In genomic region chr3:53337167-53337940, GRCh38 we compare ENCODE assay signal across 21 cellular contexts. TPM values are rescaled to one million over a fixed set of nuclear protein-coding genes. Genes with fewer than 3 reads are reported as not detected.
DNase-seq lines count a peak whose midpoint lies in the region; ATAC-seq and TF ChIP-seq lines count a peak whose summit lies in the region.
"Had no signal": no experiment of that assay in that cellular context is flagged by ENCODE, and none has a peak within 500 bp of the region (broad histone marks: within the 10 kb centered on the region; RNA-seq: fewer than 3 reads in every experiment).

No MANE protein-coding gene starts in this region.

- no peaks in the 10 kb centered on the region for H3K27me3 Mint-ChIP-seq in activated CD4-positive, alpha-beta T cell treated with anti-CD3 and anti-CD28 coated beads, Interleukin-2, amount 10 ng/mL, durations not matched to agents 24 days and 14 days
- H3K27me3 Mint-ChIP-seq: CD4-positive, CD25-positive, alpha-beta regulatory T cell; IgD-negative memory B cell had no signal

- 59% methylated on average over 2 of the region's 2 CpGs for WGBS in body of pancreas, 2 donors
- 74% methylated on average over 2 of the region's 2 CpGs for WGBS in heart right ventricle, 2 donors

- no peak for TF ChIP-seq CTCF in cardiac muscle cell (IDR thresholded peaks at IDR 0.05; ENCODE audit: low read depth, low read length)
- TF ChIP-seq CTCF in body of pancreas (IDR thresholded peaks at IDR 0.05) = no peak
- TF ChIP-seq CTCF in heart right ventricle (IDR thresholded peaks at IDR 0.05) = no peak

- peaks cover 41% of the 10 kb centered on the region for H3K36me3 ChIP-seq in cardiac muscle cell
- H3K36me3 ChIP-seq in body of pancreas (replicated peaks in 1 of 2; ENCODE audit: insufficient read depth in 1 of 2, low read depth in 2 of 2) = peaks cover 0 to 6% of the 10 kb centered on the region in 2 donors
- peaks cover 0 to 95% (median 29%) of the 10 kb centered on the region in 9 donors for H3K36me3 ChIP-seq in heart right ventricle
- H3K36me3 ChIP-seq in HAP-1 (replicated peaks) = peaks cover 51% of the 10 kb centered on the region

- H3K9me3 ChIP-seq in cardiac muscle cell (ENCODE audit: low read depth) (no peaks in the 10 kb centered on the region), body of pancreas (no peaks in the 10 kb centered on the region), heart right ventricle (no peaks in the 10 kb centered on the region), HAP-1 (no peaks in the 10 kb centered on the region)

- H3K27ac ChIP-seq in cardiac muscle cell (peak overlapping the region; percentile 92), body of pancreas (peak overlapping the region in 3 of 4 donors; percentile 15 to 70 (median 23)), heart right ventricle (peak overlapping the region in 8 of 10 donors; percentile 15 to 62 (median 38))
- H3K27ac ChIP-seq: HL-60, PC-9 had no signal

- H3K9me3 Mint-ChIP-seq in activated CD4-positive, alpha-beta T cell treated with anti-CD3 and anti-CD28 coated beads, Interleukin-2, amount 10 ng/mL, durations not matched to agents 24 days and 14 days = no peaks in the 10 kb centered on the region
- H3K9me3 Mint-ChIP-seq: CD4-positive, CD25-positive, alpha-beta regulatory T cell; IgD-negative memory B cell had no signal

- H3K4me1 ChIP-seq in cardiac muscle cell (ENCODE audit: low read depth) = peaks cover 30% of the 10 kb centered on the region
- peaks cover 18% of the 10 kb centered on the region for H3K4me1 ChIP-seq in body of pancreas
- peaks cover 0 to 29% (median 19%) of the 10 kb centered on the region in 9 donors for H3K4me1 ChIP-seq in heart right ventricle
- no peaks in the 10 kb centered on the region for H3K4me1 ChIP-seq in HAP-1

- H3K36me3 Mint-ChIP-seq in activated CD4-positive, alpha-beta T cell treated with anti-CD3 and anti-CD28 coated beads, Interleukin-2, amount 10 ng/mL, durations not matched to agents 24 days and 14 days (ENCODE audit: low read depth) = peaks cover 42% of the 10 kb centered on the region

- no peak overlapping the region for H3K4me3 Mint-ChIP-seq in activated CD4-positive, alpha-beta T cell treated with anti-CD3 and anti-CD28 coated beads, Interleukin-2, amount 10 ng/mL, durations not matched to agents 24 days and 14 days
- H3K4me3 Mint-ChIP-seq: CD4-positive, CD25-positive, alpha-beta regulatory T cell; IgD-negative memory B cell had no signal

- DNase-seq in cardiac muscle cell (ENCODE audit: low read depth in 1 of 2, low spot score in 1 of 2) (no peak), Right ventricle myocardium inferior (ENCODE audit: missing footprints) (no peak), body of pancreas (no peak), heart right ventricle (no peak), HAP-1 (ENCODE audit: low spot score in 2 of 2) (no peak), NCI-H2029 treated with DMSO at 0.1 percent for 48 hours (lab: John Stamatoyannopoulos, UW) (no peak)
- no peak for DNase-seq in activated CD4-positive, alpha-beta T cell treated with anti-CD3 and anti-CD28 coated beads, Interleukin-2, amount 10 ng/mL, durations not matched to agents 24 days and 14 days
- DNase-seq: CD4-positive, CD25-positive, alpha-beta regulatory T cell; DMS153; DND-41; NCI-H1092 treated with DMSO at 0.1 percent for 48 hours; NCI-H1436; NCI-H1930; NCI-H446; NCI-H524 treated with DMSO at 0.1 percent for 48 hours; NCI-H774; NK-92 treated with Interleukin-12 subunit alpha and Interleukin-12 subunit beta, amount 100 ng/mL, for 24 hours; PC-9; SHP77 had no signal

- peaks cover 7% of the 10 kb centered on the region for H3K4me1 Mint-ChIP-seq in activated CD4-positive, alpha-beta T cell treated with anti-CD3 and anti-CD28 coated beads, Interleukin-2, amount 10 ng/mL, durations not matched to agents 24 days and 14 days

- in situ Hi-C loops in HAP-1 (cut with MboI; ENCODE audit: low sequenced_read_pairs) = no loop called here

- TF ChIP-seq POLR2A in body of pancreas (IDR thresholded peaks at IDR 0.05) = no peak

- no peak overlapping the region for H3K4me3 ChIP-seq in cardiac muscle cell
- H3K4me3 ChIP-seq in body of pancreas = no peak overlapping the region
- no peak overlapping the region for H3K4me3 ChIP-seq in heart right ventricle
- no peak overlapping the region for H3K4me3 ChIP-seq in HAP-1
- H3K4me3 ChIP-seq: PC-9 had no signal

- no peak overlapping the region for H3K27ac Mint-ChIP-seq in activated CD4-positive, alpha-beta T cell treated with anti-CD3 and anti-CD28 coated beads, Interleukin-2, amount 10 ng/mL, durations not matched to agents 24 days and 14 days
- H3K27ac Mint-ChIP-seq: CD4-positive, CD25-positive, alpha-beta regulatory T cell; IgD-negative memory B cell had no signal

- ATAC-seq in Right ventricle myocardium inferior (no peak), body of pancreas (peak; percentile 79), heart right ventricle (peak in 4 of 8 donors; percentile 21 to 39 (median 26))

- intact Hi-C loops in Right ventricle myocardium inferior (cut with DNase I) = no loop called here
- intact Hi-C loops in body of pancreas (cut with DNase I) = no loop called here
- intact Hi-C loops in heart right ventricle (cut with DNase I) = no loop called here
- intact Hi-C loops in activated CD4-positive, alpha-beta T cell treated with anti-CD3 and anti-CD28 coated beads, Interleukin-2, amount 10 ng/mL, durations not matched to agents 24 days and 14 days (cut with micrococcal nuclease) = no loop called here

- H3K27me3 ChIP-seq in cardiac muscle cell (no peaks in the 10 kb centered on the region), body of pancreas (no peaks in the 10 kb centered on the region), heart right ventricle (no peaks in the 10 kb centered on the region), HAP-1 (ENCODE audit: low read depth) (no peaks in the 10 kb centered on the region)

RNA-seq across cellular contexts. Expression of gene DCP1A, which starts 10.0 kb away (rescaled TPM):
- total RNA-seq in cardiac muscle cell (23.0 and 34.3 TPM in 2 replicates), Right ventricle myocardium inferior (17.7 TPM), body of pancreas (10 to 100 TPM; 11.9 to 21.8 TPM), heart right ventricle (10 to 100 TPM; 16.0 to 24.1 (median 19.5) TPM)
- polyA plus RNA-seq in cardiac muscle cell (67.0 and 107 TPM in 2 replicates), heart right ventricle (1 to 10 TPM; 4.5 to 8.4 TPM)
- 42.1 and 50.3 TPM in 2 replicates for total RNA-seq in activated CD4-positive, alpha-beta T cell treated with anti-CD3 and anti-CD28 coated beads, Interleukin-2, amount 10 ng/mL, durations not matched to agents 24 days and 14 days

Comparison
In these comparisons a context has a peak if more than half of its experiments do, and no peak if none do; other contexts are left out.
1. H3K27ac ChIP-seq: peak in every context shown above with its lines; median percentile 92 in cardiac muscle cell; 38 in heart right ventricle; 23 in body of pancreas.